ENCODE assay signal across 9 cellular contexts in genomic region chr1:192506741-192507155, GRCh38.
DNase-seq lines count a peak whose midpoint lies in the region; ATAC-seq, FAIRE-seq and TF ChIP-seq lines count a peak whose summit lies in the region.
"Had no signal": no experiment of that assay in that cellular context is flagged by ENCODE, and none has a peak within 500 bp of the region (broad histone marks: within the 10 kb centered on the region; RNA-seq: fewer than 3 reads in every experiment).

No MANE protein-coding gene starts in this region.

- peak overlapping the region; percentile 70 for H3K27ac ChIP-seq in DND-41 (ENCODE audit: low read length)
- no peak overlapping the region for H3K27ac ChIP-seq in RWPE1
- H3K27ac ChIP-seq: SJSA1 had no signal

- no peaks in the 10 kb centered on the region for H3K9me3 ChIP-seq in DND-41 (ENCODE audit: insufficient read depth, low read length, severe bottlenecking)
- H3K9me3 ChIP-seq: SJSA1 had no signal

- H3K79me2 ChIP-seq in DND-41 (ENCODE audit: insufficient read depth, low read length): no peaks in the 10 kb centered on the region

- ATAC-seq in DND-41 (ENCODE audit: insufficient read depth, low read depth) (peak; percentile 99), GM19025 (IDR thresholded peaks at IDR 0.05; ENCODE audit: low read depth, unreplicated experiment) (peak; percentile 99), HG03045 (IDR thresholded peaks at IDR 0.05; ENCODE audit: unreplicated experiment) (peak; percentile 78)

- H3K9ac ChIP-seq in DND-41 (ENCODE audit: low read depth, low read length): 0 out of 2 replicates have a peak overlapping the region, but pooled peaks have one; percentile 4

- no peak overlapping the region for H3K4me3 ChIP-seq in DND-41 (ENCODE audit: low read depth in 1 of 2, low read length in 2 of 2)
- H3K4me3 ChIP-seq: SJSA1 had no signal

- H3K4me1 ChIP-seq in DND-41 (ENCODE audit: insufficient read depth, low read length): peaks cover 37% of the 10 kb centered on the region
- H3K4me1 ChIP-seq: SJSA1 had no signal

- CTCF ChIA-PET in RWPE1 (lab: Yijun Ruan, JAX): interaction anchor here (0.5 kb wide), 1 partner anchor 112 kb away, joined by 3 read pairs; no protein-coding TSS in a partner anchor

- POLR2A ChIA-PET in RWPE1 (lab: Yijun Ruan, JAX; ENCODE audit: low non-redundant PET): no interaction called here

- H4K20me1 ChIP-seq in DND-41 (ENCODE audit: insufficient read depth, low read length): no peaks in the 10 kb centered on the region

- peak; percentile 68 for DNase-seq in DND-41
- DNase-seq in RWPE1 (ENCODE audit: low spot score): peak; percentile 17
- DNase-seq in iPS-NIHi7 (ENCODE audit: extremely low spot score): peak; percentile 48
- DNase-seq in GOT3 (lab: John Stamatoyannopoulos, UW): no peak
- no peak for DNase-seq in urothelium cell line (ENCODE audit: low spot score)
- DNase-seq in NCI-H510A treated with DMSO at 0.1 percent for 48 hours (lab: John Stamatoyannopoulos, UW): no peak

- TF ChIP-seq CTCF in DND-41 (IDR thresholded peaks at IDR 0.05; ENCODE audit: borderline replicate concordance, extremely low read depth, low read length, poor library complexity, severe bottlenecking) (peak; percentile 86), RWPE1 (conservative IDR thresholded peaks at IDR 0.05; ENCODE audit: low read depth) (no peak)

- H3K27me3 ChIP-seq in DND-41 (ENCODE audit: insufficient read depth, low read length, poor library complexity): no peaks in the 10 kb centered on the region
- H3K27me3 ChIP-seq: SJSA1 had no signal

- FAIRE-seq in urothelium cell line (lab: Jason Lieb, UNC): no peak

- H2AFZ ChIP-seq in DND-41 (ENCODE audit: low read depth, low read length): peak overlapping the region; percentile 34; the same call in 1 of the 2 replicates

- peak overlapping the region; percentile 36 for H3K4me2 ChIP-seq in DND-41 (ENCODE audit: insufficient read depth, low read length)

- H3K36me3 ChIP-seq in DND-41 (ENCODE audit: insufficient read depth, low read length): no peaks in the 10 kb centered on the region
- H3K36me3 ChIP-seq: SJSA1 had no signal

Comparison
In these comparisons a context has a peak if more than half of its experiments do, and no peak if none do; other contexts are left out.
1. DNase-seq: peak in DND-41 (single experiment), RWPE1 (single experiment) and iPS-NIHi7 (single experiment); none in GOT3 (single experiment), urothelium cell line (single experiment) and NCI-H510A treated with DMSO at 0.1 percent for 48 hours (single experiment).
2. Peak in every context shown above with its lines, with median percentiles within 50 percentile points of each other: ATAC-seq.